Comparison of ENCODE assay signal across 10 cellular contexts in the genomic region with DNA sequence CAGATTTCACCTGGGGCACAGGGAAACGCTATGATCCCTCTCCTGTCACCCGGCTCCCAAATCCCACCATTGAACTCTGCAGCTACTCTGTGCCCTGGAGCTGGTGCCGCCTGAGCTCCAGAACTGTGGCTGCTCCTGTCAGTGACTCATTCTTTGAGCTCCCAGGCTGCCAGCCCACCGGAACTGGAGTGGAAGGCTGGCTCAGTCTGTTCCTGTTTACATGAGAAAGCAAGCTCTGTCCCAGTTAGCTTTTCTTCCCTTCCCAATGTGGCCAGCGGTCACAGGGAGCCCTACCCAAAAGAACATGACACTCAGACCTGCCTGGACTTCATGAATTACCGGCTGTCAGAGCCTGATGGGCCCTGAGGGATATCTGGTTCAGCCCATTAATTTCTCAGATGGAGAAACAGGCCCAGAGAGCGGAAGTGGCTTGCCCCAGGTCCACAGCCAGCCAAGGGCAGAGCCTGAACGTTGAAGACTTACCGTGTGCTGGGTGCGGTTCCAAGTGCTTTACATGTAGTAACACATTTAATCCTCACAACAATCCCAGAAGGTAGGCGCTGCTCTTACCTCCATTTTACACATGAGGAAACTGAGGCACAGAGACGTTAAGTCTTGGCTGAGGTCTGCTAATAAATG. TPM values are rescaled to one million over a fixed set of nuclear protein-coding genes. Genes with fewer than 3 reads are reported as not detected.
DNase-seq lines count a peak whose midpoint lies in the region; ATAC-seq, FAIRE-seq and TF ChIP-seq lines count a peak whose summit lies in the region.
"Had no signal": no experiment of that assay in that cellular context is flagged by ENCODE, and none has a peak within 500 bp of the region (broad histone marks: within the 10 kb centered on the region; RNA-seq: fewer than 3 reads in every experiment).

No MANE protein-coding gene starts in this region.

- no TSS peak for BruUV-seq in K562 (replicated peaks; lab: Mats Ljungman, UMichigan)

- intact Hi-C loops in Right ventricle myocardium superior (cut with DNase I) (no loop called here), K562 (cut with micrococcal nuclease) (no loop called here)

- in situ Hi-C loops in K562 (cut with MboI), result loop anchor here (25.0 kb wide), 1 partner anchor 212 kb away; a partner anchor contains a TSS

- H3K27me3 ChIP-seq in cardiac muscle cell, result no peaks in the 10 kb centered on the region
- peaks cover 14 to 57% of the 10 kb centered on the region in 2 experiments; a peak in 4 of 5 replicates for H3K27me3 ChIP-seq in K562 (ENCODE audit: control insufficient read depth in 2 of 2, insufficient read depth in 2 of 2, low read length in 2 of 2)

- ATAC-seq in Right ventricle myocardium superior (ENCODE audit: poor library complexity) (no peak), K562 (no peak), GM21528 (IDR thresholded peaks at IDR 0.05; ENCODE audit: low FRiP score, unreplicated experiment) (no peak)

- no peaks in the 10 kb centered on the region for H3K9me1 ChIP-seq in K562 (ENCODE audit: control insufficient read depth, insufficient read depth, low read length)

- TF ChIP-seq CTCF in cardiac muscle cell (IDR thresholded peaks at IDR 0.05; ENCODE audit: low read depth, low read length) (no peak), K562 (IDR thresholded peaks at IDR 0.05 in 2 of 3, conservative IDR thresholded peaks at IDR 0.05 in 1 of 3; ENCODE audit: insufficient read depth in 2 of 3, low read depth in 1 of 3, low read length in 3 of 3) (no peak)

- H4K20me1 ChIP-seq in K562 (replicated peaks; ENCODE audit: control insufficient read depth, insufficient read depth, low read length), result no peaks in the 10 kb centered on the region

- H3K27ac ChIP-seq in cardiac muscle cell, result no peak overlapping the region
- no peak overlapping the region for H3K27ac ChIP-seq in K562 (ENCODE audit: extremely low read depth, low read depth, low read length)

- CTCF ChIA-PET in K562 (lab: Yijun Ruan, JAX; ENCODE audit: low intra/inter-chr PET ratio), result interaction anchor here (0.6 kb wide), 1 partner anchor 1032 kb away, joined by 3 read pairs; no protein-coding TSS in a partner anchor

- TF ChIP-seq POLR2A in K562 (conservative IDR thresholded peaks at IDR 0.05), result no peak

- TF ChIP-seq EP300 in K562 (IDR thresholded peaks at IDR 0.05; ENCODE audit: low read length), result no peak

- H3K4me2 ChIP-seq in K562 (ENCODE audit: insufficient read depth, low read length), result no peak overlapping the region

- DNase-seq in cardiac muscle cell (ENCODE audit: low read depth in 1 of 2, low spot score in 1 of 2) (peak; percentile 11 to 70), Right ventricle myocardium superior (no peak), K562 (ENCODE audit: extremely low read depth in 1 of 4, low spot score in 3 of 4) (no peak), iris pigment epithelial cell (ENCODE audit: low read depth) (peak; percentile 84), NOMO-1 treated with dmso at 0.1 percent for 144 hours (lab: John Stamatoyannopoulos, UW; ENCODE audit: unreplicated experiment) (no peak), AML-193 (lab: John Stamatoyannopoulos, UW) (no peak), NCI-H2081 (lab: John Stamatoyannopoulos, UW) (no peak)
- DNase-seq: NCI-H1930 had no signal

- H3K4me1 ChIP-seq in cardiac muscle cell (ENCODE audit: low read depth) (no peaks in the 10 kb centered on the region), K562 (replicated peaks in 1 of 2; ENCODE audit: control insufficient read depth in 2 of 2, insufficient read depth in 2 of 2, low read length in 2 of 2) (no peaks in the 10 kb centered on the region)

- POLR2A ChIA-PET in K562 (lab: Yijun Ruan, JAX), result interaction anchor here (0.6 to 1.1 kb wide), 3 partner anchors 9 to 359 kb away, joined by 3 to 6 read pairs (median 5); no protein-coding TSS in a partner anchor

- 0 out of 2 replicates have a peak overlapping the region, but pooled peaks have one; percentile 24 for H2AFZ ChIP-seq in K562 (ENCODE audit: low read depth, low read length)

- FAIRE-seq in K562 (lab: Jason Lieb, UNC), result no peak
- FAIRE-seq: A204.1 had no signal

- H3K9ac ChIP-seq in K562 (ENCODE audit: insufficient read depth in 1 of 2, low read depth in 2 of 2, low read length in 2 of 2), result no peak overlapping the region

- under 1% methylated on average over 12 of the region's 12 CpGs for WGBS in K562 (ENCODE audit: insufficient coverage, low coverage, missing lambda C conversion rate)

- H3K36me3 ChIP-seq in cardiac muscle cell, result no peaks in the 10 kb centered on the region
- H3K36me3 ChIP-seq in K562 (ENCODE audit: control insufficient read depth, insufficient read depth, low read length), result no peaks in the 10 kb centered on the region

- no peaks in the 10 kb centered on the region for H3K79me2 ChIP-seq in K562 (ENCODE audit: control insufficient read depth, insufficient read depth, low read length)

- no peak overlapping the region for H3K4me3 ChIP-seq in cardiac muscle cell
- no peak overlapping the region for H3K4me3 ChIP-seq in K562

- TF ChIP-seq RAD21 in K562 (CRISPR knock-in tag; conservative IDR thresholded peaks at IDR 0.05 in 1 of 2, IDR thresholded peaks at IDR 0.05 in 1 of 2), result no peak

- H3K9me3 ChIP-seq in cardiac muscle cell (ENCODE audit: low read depth), result no peaks in the 10 kb centered on the region
- no peaks in the 10 kb centered on the region for H3K9me3 ChIP-seq in K562 (replicated peaks; ENCODE audit: control insufficient read depth, insufficient read depth, low read depth, low read length)

RNA-seq across cellular contexts. Expression of a gene that starts 23.8 kb away (rescaled TPM):
- total RNA-seq in cardiac muscle cell (0.03 and 0.32 TPM in 2 replicates), Right ventricle myocardium superior (0.86 TPM), K562 (2014; rRNA removed) (not detected in 2 replicates), K562 (2014; rRNA removed; fragmentation: Illumina TruSeq; extraction: Trizol) (not detected in 2 replicates), K562 (2015; rRNA removed; fragmentation: Illumina TruSeq; extraction: Trizol) (not detected in 2 replicates), K562 (2021) (not detected in 2 replicates)
- polyA plus RNA-seq in cardiac muscle cell (0.64 and 0.82 TPM in 2 replicates), K562 (2011; rRNA removed) (not detected in 2 replicates), K562 (2014; fragmentation: Illumina TruSeq; extraction: Trizol) (not detected in 2 replicates), K562 (2014; fragmentation: Nextera tagmentation; extraction: Ambion mirVana) (not detected), K562 (2014; rRNA removed) (not detected in 2 replicates)
- total RNA-seq in K562 (2011; cell fraction: chromatin; rRNA removed; ENCODE audit: low replicate concordance), result not detected in 2 replicates
- total RNA-seq in K562 (2011; cell fraction: nucleolus; rRNA removed), result not detected in 2 replicates
- not detected in 2 replicates for total RNA-seq in K562 (2011; cell fraction: nucleoplasm; rRNA removed)
- not detected in 2 replicates for polyA plus RNA-seq in K562 (2011; cell fraction: cytosol; rRNA removed)
- polyA plus RNA-seq in K562 (2011; cell fraction: nucleus; rRNA removed), result not detected in 2 replicates
- polyA plus RNA-seq in K562 (2012), result 0.33 TPM in 1 of 2 replicates, not detected in the other
- not detected in 2 replicates for polyA minus RNA-seq in K562 (2011; rRNA and poly(A)+ RNA removed)
- polyA minus RNA-seq in K562 (2011; cell fraction: cytosol; rRNA and poly(A)+ RNA removed), result not detected in 2 replicates
- not detected in 2 replicates for polyA minus RNA-seq in K562 (2011; cell fraction: nucleus; rRNA and poly(A)+ RNA removed)

RNA-seq across cellular contexts. Expression of a gene that starts 41.8 kb away (rescaled TPM):
- total RNA-seq in cardiac muscle cell (1.3 and 1.6 TPM in 2 replicates), Right ventricle myocardium superior (1.0 TPM), K562 (2014; rRNA removed) (not detected in 2 replicates), K562 (2014; rRNA removed; fragmentation: Illumina TruSeq; extraction: Trizol) (not detected in 2 replicates), K562 (2015; rRNA removed; fragmentation: Illumina TruSeq; extraction: Trizol) (not detected in 2 replicates), K562 (2021) (not detected in 2 replicates)
- polyA plus RNA-seq in cardiac muscle cell (1.1 and 2.4 TPM in 2 replicates), K562 (2011; rRNA removed) (not detected in 2 replicates), K562 (2014; fragmentation: Illumina TruSeq; extraction: Trizol) (not detected in 2 replicates), K562 (2014; fragmentation: Nextera tagmentation; extraction: Ambion mirVana) (not detected), K562 (2014; rRNA removed) (not detected in 2 replicates)
- total RNA-seq in K562 (2011; cell fraction: chromatin; rRNA removed; ENCODE audit: low replicate concordance), result not detected in 2 replicates
- total RNA-seq in K562 (2011; cell fraction: nucleolus; rRNA removed), result not detected in 2 replicates
- total RNA-seq in K562 (2011; cell fraction: nucleoplasm; rRNA removed), result not detected in 2 replicates
- polyA plus RNA-seq in K562 (2011; cell fraction: cytosol; rRNA removed), result not detected in 2 replicates
- polyA plus RNA-seq in K562 (2011; cell fraction: nucleus; rRNA removed), result not detected in 2 replicates
- polyA plus RNA-seq in K562 (2012), result not detected in 2 replicates
- not detected in 2 replicates for polyA minus RNA-seq in K562 (2011; rRNA and poly(A)+ RNA removed)
- not detected in 2 replicates for polyA minus RNA-seq in K562 (2011; cell fraction: cytosol; rRNA and poly(A)+ RNA removed)
- not detected in 2 replicates for polyA minus RNA-seq in K562 (2011; cell fraction: nucleus; rRNA and poly(A)+ RNA removed)

RNA-seq across cellular contexts. Expression of a gene that starts 51.2 kb away (rescaled TPM):
- total RNA-seq in cardiac muscle cell, result 3.4 and 4.1 TPM in 2 replicates
- 4.1 and 5.2 TPM in 2 replicates for polyA plus RNA-seq in cardiac muscle cell
- total RNA-seq in Right ventricle myocardium superior, result 4.3 TPM
- total RNA-seq in K562 (2011; cell fraction: chromatin; rRNA removed; ENCODE audit: low replicate concordance), result 1.1 and 2.2 TPM in 2 replicates
- 2.1 and 3.0 TPM in 2 replicates for total RNA-seq in K562 (2011; cell fraction: nucleolus; rRNA removed)
- 2.1 and 2.3 TPM in 2 replicates for total RNA-seq in K562 (2011; cell fraction: nucleoplasm; rRNA removed)
- 0.45 and 1.0 TPM in 2 replicates for total RNA-seq in K562 (2014; rRNA removed)
- total RNA-seq in K562 (2014; rRNA removed; fragmentation: Illumina TruSeq; extraction: Trizol), result 0.22 and 0.25 TPM in 2 replicates
- 0.11 and 0.22 TPM in 2 replicates for total RNA-seq in K562 (2015; rRNA removed; fragmentation: Illumina TruSeq; extraction: Trizol)
- total RNA-seq in K562 (2021), result 0.74 and 1.3 TPM in 2 replicates
- 0.27 and 0.52 TPM in 2 replicates for polyA plus RNA-seq in K562 (2011; rRNA removed)
- polyA plus RNA-seq in K562 (2011; cell fraction: cytosol; rRNA removed), result 0.16 and 1.2 TPM in 2 replicates
- polyA plus RNA-seq in K562 (2011; cell fraction: nucleus; rRNA removed), result 0.51 and 1.3 TPM in 2 replicates
- polyA plus RNA-seq in K562 (2012), result 0.57 and 1.2 TPM in 2 replicates
- polyA plus RNA-seq in K562 (2014; fragmentation: Illumina TruSeq; extraction: Trizol), result 0.39 and 0.78 TPM in 2 replicates
- polyA plus RNA-seq in K562 (2014; fragmentation: Nextera tagmentation; extraction: Ambion mirVana), result not detected
- 0.27 and 0.40 TPM in 2 replicates for polyA plus RNA-seq in K562 (2014; rRNA removed)
- polyA minus RNA-seq in K562 (2011; rRNA and poly(A)+ RNA removed), result 0.60 and 0.88 TPM in 2 replicates
- not detected in 2 replicates for polyA minus RNA-seq in K562 (2011; cell fraction: cytosol; rRNA and poly(A)+ RNA removed)
- 1.6 and 3.4 TPM in 2 replicates for polyA minus RNA-seq in K562 (2011; cell fraction: nucleus; rRNA and poly(A)+ RNA removed)

Comparison
In these comparisons a context has a peak if more than half of its experiments do, and no peak if none do; other contexts are left out.
1. DNase-seq: peak in cardiac muscle cell (2 of 2) and iris pigment epithelial cell (single experiment); none in Right ventricle myocardium superior (single experiment), K562 (0 of 4), NOMO-1 treated with dmso at 0.1 percent for 144 hours (single experiment), AML-193 (0 of 2) and NCI-H2081 (0 of 2).